ENCODE assay signal across 20 cellular contexts in genomic region chr15:62173215-62173614, GRCh38. TPM values are rescaled to one million over a fixed set of nuclear protein-coding genes. Genes with fewer than 3 reads are reported as not detected.
A peak's percentile ranks its signal among the peaks of the same experiment; 100 is the strongest.
DNase-seq lines count a peak whose midpoint lies in the region; ATAC-seq and TF ChIP-seq lines count a peak whose summit lies in the region.
"Had no signal": no experiment of that assay in that cellular context is flagged by ENCODE, and none has a peak within 500 bp of the region (broad histone marks: within the 10 kb centered on the region; RNA-seq: fewer than 3 reads in every experiment).

No MANE protein-coding gene starts in this region.

- H3K9ac ChIP-seq in SK-N-SH, result no peak overlapping the region

- no peaks in the 10 kb centered on the region for H3K4me1 ChIP-seq in right atrium auricular region
- H3K4me1 ChIP-seq in psoas muscle, result no peaks in the 10 kb centered on the region
- H3K4me1 ChIP-seq in SK-N-SH (ENCODE audit: control insufficient read depth in 1 of 2, insufficient read depth in 2 of 2, low read depth in 1 of 2, low read length in 1 of 2), result no peaks in the 10 kb centered on the region
- H3K4me1 ChIP-seq: sigmoid colon, testis had no signal

- CTCF ChIA-PET in SK-N-SH (lab: Yijun Ruan, JAX), result no interaction called here

- H3K27me3 ChIP-seq in right atrium auricular region, result no peaks in the 10 kb centered on the region
- H3K27me3 ChIP-seq in psoas muscle (ENCODE audit: insufficient read depth in 3 of 3, low read length in 2 of 3), result no peaks in the 10 kb centered on the region
- no peaks in the 10 kb centered on the region; the same call in 1 of the 2 replicates for H3K27me3 ChIP-seq in SK-N-SH (ENCODE audit: insufficient read depth)
- H3K27me3 ChIP-seq: sigmoid colon, testis had no signal

- no peaks in the 10 kb centered on the region for H3K9me2 ChIP-seq in SK-N-SH

- no peaks in the 10 kb centered on the region for H4K20me1 ChIP-seq in SK-N-SH (ENCODE audit: insufficient read depth)

- H3K27ac ChIP-seq in right atrium auricular region (peak overlapping the region; percentile 50 to 62), psoas muscle (peak overlapping the region; percentile 79), SK-N-SH (ENCODE audit: low read depth in 2 of 2, low read length in 1 of 2) (no peak overlapping the region)
- H3K27ac ChIP-seq: testis had no signal

- no peaks in the 10 kb centered on the region for H3K36me3 ChIP-seq in right atrium auricular region
- no peaks in the 10 kb centered on the region for H3K36me3 ChIP-seq in psoas muscle (ENCODE audit: insufficient read depth in 1 of 2, low read depth in 1 of 2)
- H3K36me3 ChIP-seq in SK-N-SH (replicated peaks in 1 of 2; ENCODE audit: control insufficient read depth in 1 of 2, insufficient read depth in 2 of 2, low read length in 1 of 2), result no peaks in the 10 kb centered on the region
- H3K36me3 ChIP-seq: sigmoid colon had no signal

- intact Hi-C loops in psoas muscle (cut with DNase I), result no loop called here

- no peak overlapping the region for H3K4me2 ChIP-seq in SK-N-SH

- no peak for TF ChIP-seq EP300 in SK-N-SH (IDR thresholded peaks at IDR 0.05; ENCODE audit: borderline replicate concordance in 1 of 2, low read depth in 1 of 2, low read length in 1 of 2)

- H3K9me3 ChIP-seq in right atrium auricular region, result no peaks in the 10 kb centered on the region
- no peaks in the 10 kb centered on the region for H3K9me3 ChIP-seq in psoas muscle
- H3K9me3 ChIP-seq in SK-N-SH, result no peaks in the 10 kb centered on the region
- H3K9me3 ChIP-seq: sigmoid colon, testis had no signal

- no peak for TF ChIP-seq CTCF in cardiac fibroblast (IDR thresholded peaks at IDR 0.05; ENCODE audit: low read depth, low read length)
- TF ChIP-seq CTCF in right atrium auricular region (IDR thresholded peaks at IDR 0.05), result no peak
- TF ChIP-seq CTCF in psoas muscle (IDR thresholded peaks at IDR 0.05), result no peak
- TF ChIP-seq CTCF in SK-N-SH (IDR thresholded peaks at IDR 0.05), result no peak

- POLR2A ChIA-PET in SK-N-SH (lab: Yijun Ruan, JAX), result no interaction called here

- peak; percentile 4 for DNase-seq in HCEC 1CT
- DNase-seq in cardiac fibroblast (ENCODE audit: low read depth in 2 of 2), result peak; percentile 85 to 92
- DNase-seq in right atrium auricular region (ENCODE audit: low spot score), result peak; percentile 60
- DNase-seq in psoas muscle, result peak in 1 of 2 donors; percentile 21
- DNase-seq in Kasumi-1 (lab: John Stamatoyannopoulos, UW), result no peak
- DNase-seq in SK-N-SH, result no peak
- DNase-seq: activated CD4-positive, alpha-beta T cell treated with anti-CD3 and anti-CD28 coated beads, Interleukin-2, amount 50 U/mL, for 1 hour; Calu3; effector CD8-positive, alpha-beta T cell; NCI-H187; NCI-H446 treated with DMSO at 0.1 percent for 48 hours; sigmoid colon; stimulated activated CD4-positive, alpha-beta T cell treated with anti-CD3 and anti-CD28 coated beads, Interleukin-4, amount 100 ng/mL, for 24 hours; testis had no signal

- H3K4me3 ChIP-seq in cardiac fibroblast (replicated peaks in 1 of 2; ENCODE audit: low read depth in 2 of 2, low read length in 2 of 2), result no peak overlapping the region
- peak overlapping the region; percentile 5 to 20 for H3K4me3 ChIP-seq in right atrium auricular region
- H3K4me3 ChIP-seq in psoas muscle, result peak overlapping the region; percentile 40
- no peak overlapping the region for H3K4me3 ChIP-seq in SK-N-SH (ENCODE audit: low read depth in 2 of 2, low read length in 1 of 2)
- H3K4me3 ChIP-seq: sigmoid colon, testis had no signal

- ATAC-seq in psoas muscle, result peak in 2 of 4 donors; percentile 54 to 62
- no peak for ATAC-seq in HG02678 (IDR thresholded peaks at IDR 0.05; ENCODE audit: unreplicated experiment)
- no peak for ATAC-seq in HG02763 (IDR thresholded peaks at IDR 0.05; ENCODE audit: unreplicated experiment)
- ATAC-seq: activated naive CD4-positive, alpha-beta T cell treated with anti-CD3 and anti-CD28 coated beads, Interleukin-2, amount 50 U/mL, for 72 hours; SK-N-SH treated with all-trans-retinoic acid at 6 μM for 48 hours had no signal

- H2AFZ ChIP-seq in SK-N-SH (ENCODE audit: low read depth), result no peak overlapping the region

- TF ChIP-seq RAD21 in SK-N-SH (IDR thresholded peaks at IDR 0.05; ENCODE audit: low read length), result no peak

- 71 to 78% (median 71%) methylated on average over 5 of the region's 5 CpGs for WGBS in psoas muscle, 3 donors
- WGBS in SK-N-SH (ENCODE audit: low lambda C conversion rate), result 64% methylated on average over 5 of the region's 5 CpGs

- H3F3A ChIP-seq in SK-N-SH (replicated peaks; ENCODE audit: insufficient read depth), result no peaks in the 10 kb centered on the region

- H3K79me2 ChIP-seq in SK-N-SH (ENCODE audit: insufficient read depth), result no peaks in the 10 kb centered on the region

TF ChIP-seq in SK-N-SH, 30 proteins besides CTCF, POLR2A, EP300 and RAD21:
- TF ChIP-seq MEF2A (IDR thresholded peaks at IDR 0.05; ENCODE audit: borderline replicate concordance, low read depth), result no peak
- TF ChIP-seq GABPA (IDR thresholded peaks at IDR 0.05; ENCODE audit: low read depth), result no peak
- no peak for TF ChIP-seq NFIC (IDR thresholded peaks at IDR 0.05; ENCODE audit: borderline replicate concordance)
- TF ChIP-seq EZH2phosphoT487 (IDR thresholded peaks at IDR 0.05; ENCODE audit: borderline replicate concordance, low read depth), result no peak
- TF ChIP-seq ZBTB33 (IDR thresholded peaks at IDR 0.05; ENCODE audit: borderline replicate concordance, low read depth), result no peak
- no peak for TF ChIP-seq RFX5 (IDR thresholded peaks at IDR 0.05; ENCODE audit: low read length)
TF ChIP-seq in SK-N-SH: peak in this region for 0.

RNA-seq across cellular contexts. Expression of gene C2CD4B, which starts 8.1 kb away (rescaled TPM):
- total RNA-seq in right atrium auricular region (1 to 10 TPM; 3.9 to 5.9 TPM), psoas muscle (1 to 10 TPM in 3 of 4 donors, under 1 TPM in 1; 0.60 to 3.2 (median 1.4) TPM)
- polyA plus RNA-seq in psoas muscle (1 to 10 TPM in 1 of 3 donors, under 1 TPM in 2; 0.17 to 8.6 (median 0.25) TPM), SK-N-SH (2012; rRNA removed) (not detected in 2 replicates)
- polyA plus RNA-seq in SK-N-SH (2012; cell fraction: cytosol; rRNA removed), result not detected in 2 replicates
- polyA plus RNA-seq in SK-N-SH (2012; cell fraction: nucleus; rRNA removed), result not detected in 2 replicates
- total RNA-seq: fibroblast of villous mesenchyme, mesothelial cell of epicardium had no signal

Comparison
In these comparisons a context has a peak if more than half of its experiments do, and no peak if none do; other contexts are left out.
1. DNase-seq: peak in HCEC 1CT (single experiment), cardiac fibroblast (2 of 2) and right atrium auricular region (single experiment); none in Kasumi-1 (0 of 2) and SK-N-SH (single experiment).
2. H3K4me3 ChIP-seq: peak in right atrium auricular region (2 of 2) and psoas muscle (single experiment); none in cardiac fibroblast (0 of 2) and SK-N-SH (0 of 2).
3. H3K27ac ChIP-seq: peak in right atrium auricular region (2 of 2) and psoas muscle (single experiment); none in SK-N-SH (0 of 2).